18 cellular contexts compared by ENCODE assay signal in the genomic region with DNA sequence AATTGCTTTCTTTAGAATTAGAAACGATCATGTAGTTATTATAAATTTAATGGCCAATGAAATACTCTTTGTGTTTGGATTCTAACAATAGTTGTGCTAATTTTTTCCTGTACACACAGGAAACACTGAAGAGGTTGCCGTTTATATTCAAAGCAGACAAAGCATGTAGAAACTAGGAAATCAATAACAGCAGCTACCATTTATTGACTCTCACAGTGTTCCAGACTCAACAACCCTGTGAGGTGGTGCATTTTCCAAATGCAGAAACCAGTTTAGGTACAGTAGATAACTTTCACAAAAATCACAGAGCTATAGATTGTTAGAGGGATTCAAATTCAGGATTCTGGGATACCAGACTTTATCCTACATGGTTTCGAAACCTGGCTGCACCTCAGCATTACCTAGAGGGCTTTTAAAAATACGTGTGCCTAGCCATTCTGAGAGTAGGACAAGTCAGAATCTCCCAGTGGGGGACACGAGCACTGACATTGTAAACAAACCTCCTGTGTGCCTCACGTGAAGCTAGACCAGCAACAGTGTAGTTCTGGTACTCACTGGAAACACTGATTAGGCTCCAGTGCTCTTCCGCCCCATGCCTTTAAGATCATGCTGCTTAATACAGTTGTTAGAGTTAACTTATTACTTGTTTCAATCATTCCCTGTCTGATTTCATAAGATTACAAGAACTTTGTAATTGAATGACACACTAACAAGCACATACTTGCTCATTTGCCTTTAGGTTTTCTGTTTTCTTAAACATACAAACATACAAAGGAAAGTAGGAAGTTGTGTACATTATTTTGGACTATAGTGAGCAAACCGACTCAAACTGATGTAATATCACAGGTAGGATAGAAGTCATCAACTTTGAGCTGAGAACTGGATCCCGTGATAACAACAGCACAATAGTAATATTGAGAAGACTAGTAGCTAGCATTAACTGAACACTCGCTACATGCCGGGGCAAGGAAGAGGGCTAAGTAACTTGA.
A peak's percentile ranks its signal among the peaks of the same experiment; 100 is the strongest.
DNase-seq lines count a peak whose midpoint lies in the region; ATAC-seq, FAIRE-seq and TF ChIP-seq lines count a peak whose summit lies in the region.
"Had no signal": no experiment of that assay in that cellular context is flagged by ENCODE, and none has a peak within 500 bp of the region (broad histone marks: within the 10 kb centered on the region; RNA-seq: fewer than 3 reads in every experiment).

No MANE protein-coding gene starts in this region.

- no peaks in the 10 kb centered on the region for H3K27me3 Mint-ChIP-seq in activated T-cell treated with anti-CD3 and anti-CD28 coated beads, Interleukin-2, amount 50 U/mL, for 72 hours (ENCODE audit: low read depth)
- H3K27me3 Mint-ChIP-seq in activated T-cell treated with anti-CD3 and anti-CD28 coated beads, Interleukin-2, amount 50 U/mL, for 4 hours (ENCODE audit: low read depth): no peaks in the 10 kb centered on the region
- H3K27me3 Mint-ChIP-seq in astrocyte (ENCODE audit: low read depth, unreplicated experiment) (no peaks in the 10 kb centered on the region), nephron progenitor cell (ENCODE audit: low read depth, poor library complexity) (no peaks in the 10 kb centered on the region)

- TF ChIP-seq EP300 in tibial nerve (IDR thresholded peaks at IDR 0.05): no peak

- H3K27ac ChIP-seq in astrocyte (ENCODE audit: low read depth, low read length): no peak overlapping the region
- no peak overlapping the region for H3K27ac ChIP-seq in tibial nerve
- H3K27ac ChIP-seq: coronary artery, heart left ventricle, right lobe of liver, stomach, vagina had no signal

- H3K4me1 ChIP-seq in astrocyte (ENCODE audit: insufficient read depth, low read length): no peaks in the 10 kb centered on the region
- H3K4me1 ChIP-seq in tibial nerve: no peaks in the 10 kb centered on the region
- H3K4me1 ChIP-seq: right lobe of liver had no signal

- H3K4me3 Mint-ChIP-seq in activated T-cell treated with anti-CD3 and anti-CD28 coated beads, Interleukin-2, amount 50 U/mL, for 72 hours: peak overlapping the region in 1 of 2 donors; percentile 43
- no peak overlapping the region for H3K4me3 Mint-ChIP-seq in activated T-cell treated with anti-CD3 and anti-CD28 coated beads, Interleukin-2, amount 50 U/mL, for 4 hours
- H3K4me3 Mint-ChIP-seq in astrocyte (ENCODE audit: unreplicated experiment): no peak overlapping the region
- no peak overlapping the region for H3K4me3 Mint-ChIP-seq in nephron progenitor cell

- H3K4me3 ChIP-seq in astrocyte (ENCODE audit: insufficient read depth, low read depth, low read length) (no peak overlapping the region), tibial nerve (no peak overlapping the region)
- H3K4me3 ChIP-seq: coronary artery, heart left ventricle, right lobe of liver, stomach, vagina had no signal

- H3K27me3 ChIP-seq in astrocyte (ENCODE audit: insufficient read depth, low read length): no peaks in the 10 kb centered on the region
- H3K27me3 ChIP-seq in tibial nerve: no peaks in the 10 kb centered on the region
- H3K27me3 ChIP-seq: heart left ventricle, right lobe of liver, stomach, vagina had no signal

- peak in 1 of 2 donors; percentile 60 for ATAC-seq in activated T-cell treated with anti-CD3 and anti-CD28 coated beads, Interleukin-2, amount 50 U/mL, for 72 hours (replicated peaks in 1 of 2)
- no peak for ATAC-seq in activated T-cell treated with anti-CD3 and anti-CD28 coated beads, Interleukin-2, amount 50 U/mL, for 4 hours

- no peak for DNase-seq in activated T-cell treated with anti-CD3 and anti-CD28 coated beads, Interleukin-2, amount 50 U/mL, for 72 hours
- no peak for DNase-seq in activated T-cell treated with anti-CD3 and anti-CD28 coated beads, Interleukin-2, amount 50 U/mL, for 4 hours
- peak; percentile 62 for DNase-seq in NCI-H1105 treated with DMSO at 0.1 percent for 48 hours (lab: John Stamatoyannopoulos, UW)
- no peak for DNase-seq in astrocyte (ENCODE audit: low read depth)
- no peak for DNase-seq in nephron progenitor cell
- no peak for DNase-seq in retina
- DNase-seq in A172 (ENCODE audit: low spot score): no peak
- DNase-seq in tibial nerve (ENCODE audit: low spot score in 2 of 2): no peak
- DNase-seq: activated CD4-positive, alpha-beta T cell treated with anti-CD3 and anti-CD28 coated beads for 1 hour; activated naive CD4-positive, alpha-beta T cell; GDM1; heart left ventricle; NCI-H2227 treated with DMSO at 0.1 percent for 48 hours; right lobe of liver; stomach had no signal

- no peak overlapping the region for H2AFZ ChIP-seq in astrocyte (ENCODE audit: low read depth, low read length)

- H3K36me3 ChIP-seq in astrocyte (ENCODE audit: insufficient read depth, low read length) (peaks cover 3% of the 10 kb centered on the region), tibial nerve (peaks cover 0 to 27% (median 0%) of the 10 kb centered on the region in 3 donors)
- H3K36me3 ChIP-seq: right lobe of liver, stomach, vagina had no signal

- no peaks in the 10 kb centered on the region for H3K9me3 ChIP-seq in astrocyte (ENCODE audit: insufficient read depth, low read depth, low read length)
- H3K9me3 ChIP-seq in tibial nerve: peaks cover 0 to 3% (median 0%) of the 10 kb centered on the region in 4 donors
- H3K9me3 ChIP-seq: right lobe of liver, stomach, vagina had no signal

- H3K36me3 Mint-ChIP-seq in activated T-cell treated with anti-CD3 and anti-CD28 coated beads, Interleukin-2, amount 50 U/mL, for 72 hours (ENCODE audit: insufficient read depth in 2 of 2): peaks cover 3 to 7% of the 10 kb centered on the region in 2 donors
- H3K36me3 Mint-ChIP-seq in activated T-cell treated with anti-CD3 and anti-CD28 coated beads, Interleukin-2, amount 50 U/mL, for 4 hours (ENCODE audit: insufficient read depth): peaks cover 18% of the 10 kb centered on the region
- no peaks in the 10 kb centered on the region for H3K36me3 Mint-ChIP-seq in astrocyte (ENCODE audit: low read depth, unreplicated experiment)
- peaks cover 44% of the 10 kb centered on the region for H3K36me3 Mint-ChIP-seq in nephron progenitor cell (ENCODE audit: low read depth)

- peak overlapping the region; percentile 82 for H3K27ac Mint-ChIP-seq in activated T-cell treated with anti-CD3 and anti-CD28 coated beads, Interleukin-2, amount 50 U/mL, for 72 hours
- H3K27ac Mint-ChIP-seq in astrocyte (ENCODE audit: unreplicated experiment) (no peak overlapping the region), nephron progenitor cell (peak overlapping the region; percentile 26)

- TF ChIP-seq CTCF in astrocyte (IDR thresholded peaks at IDR 0.05; ENCODE audit: insufficient read depth, low read depth, low read length): no peak
- TF ChIP-seq CTCF in nephron progenitor cell (IDR thresholded peaks at IDR 0.05): no peak
- TF ChIP-seq CTCF in tibial nerve (IDR thresholded peaks at IDR 0.05): no peak

- TF ChIP-seq POLR2A in tibial nerve (IDR thresholded peaks at IDR 0.05): no peak

- 65 to 71% methylated on average over 11 of the region's 11 CpGs for WGBS in tibial nerve, 2 donors

- H3K4me1 Mint-ChIP-seq in activated T-cell treated with anti-CD3 and anti-CD28 coated beads, Interleukin-2, amount 50 U/mL, for 72 hours (ENCODE audit: low read depth): peaks cover 21% of the 10 kb centered on the region
- H3K4me1 Mint-ChIP-seq in activated T-cell treated with anti-CD3 and anti-CD28 coated beads, Interleukin-2, amount 50 U/mL, for 4 hours (ENCODE audit: low read depth): peaks cover 17% of the 10 kb centered on the region
- H3K4me1 Mint-ChIP-seq in astrocyte (ENCODE audit: low read depth, unreplicated experiment) (no peaks in the 10 kb centered on the region), nephron progenitor cell (no peaks in the 10 kb centered on the region)

- H3K9ac ChIP-seq in astrocyte (ENCODE audit: low read length): no peak overlapping the region

- peaks cover 21% of the 10 kb centered on the region for H3K79me2 ChIP-seq in astrocyte (ENCODE audit: insufficient read depth, low read length)

- H4K20me1 ChIP-seq in astrocyte (ENCODE audit: insufficient read depth, low read length): no peaks in the 10 kb centered on the region

- H3K9me3 Mint-ChIP-seq in activated T-cell treated with anti-CD3 and anti-CD28 coated beads, Interleukin-2, amount 50 U/mL, for 72 hours: peaks cover 2 to 3% of the 10 kb centered on the region in 2 donors
- H3K9me3 Mint-ChIP-seq in activated T-cell treated with anti-CD3 and anti-CD28 coated beads, Interleukin-2, amount 50 U/mL, for 4 hours: no peaks in the 10 kb centered on the region
- no peaks in the 10 kb centered on the region for H3K9me3 Mint-ChIP-seq in astrocyte (ENCODE audit: unreplicated experiment)
- peaks cover 6% of the 10 kb centered on the region for H3K9me3 Mint-ChIP-seq in nephron progenitor cell

- no peak overlapping the region for H3K4me2 ChIP-seq in astrocyte (ENCODE audit: low read length)

- peak; percentile 50 for FAIRE-seq in astrocyte (lab: Jason Lieb, UNC)
- FAIRE-seq: islet of Langerhans had no signal
